In the genomic region with DNA sequence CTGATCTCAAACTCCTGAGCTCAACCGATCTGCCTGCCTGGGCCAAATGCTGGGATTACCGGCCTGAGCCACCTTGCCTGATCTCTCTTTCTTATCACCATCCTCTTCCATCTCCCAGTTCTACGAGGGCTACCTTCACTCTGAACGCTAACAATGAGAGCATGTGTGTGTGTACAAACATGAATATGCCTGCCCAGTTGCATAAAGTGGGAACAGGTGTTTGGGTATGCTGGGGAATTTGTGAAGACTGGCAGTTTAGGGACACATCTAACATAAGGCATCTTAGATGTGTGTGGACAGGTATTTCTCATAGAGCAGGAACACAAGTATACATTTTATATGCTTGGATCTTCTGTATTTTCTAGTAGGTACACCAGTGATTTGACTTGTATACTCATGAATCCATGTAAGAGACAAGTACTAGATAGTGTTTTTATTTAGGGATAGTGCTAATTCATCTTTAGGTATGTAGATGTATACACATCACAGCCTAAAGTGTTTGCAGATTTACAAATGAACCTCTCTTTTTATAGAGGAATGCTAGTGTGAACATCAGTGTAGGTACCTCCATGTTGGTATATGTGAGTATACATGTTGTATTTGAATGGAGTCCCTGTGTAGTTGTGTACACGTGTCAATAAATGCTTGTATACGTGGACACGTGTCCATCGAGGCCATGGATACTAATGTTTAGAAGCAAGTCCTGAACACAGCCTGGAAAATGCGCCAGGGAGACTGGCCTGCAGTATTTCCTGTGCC, we compare ENCODE assay signal across 2 cellular contexts.
TF ChIP-seq lines count a peak whose summit lies in the region.

No MANE protein-coding gene starts in this region.

TF ChIP-seq in A549, 52 proteins besides CTCF, POLR2A, EP300 and RAD21 (continued from another document):
- TF ChIP-seq, protein P1, sequence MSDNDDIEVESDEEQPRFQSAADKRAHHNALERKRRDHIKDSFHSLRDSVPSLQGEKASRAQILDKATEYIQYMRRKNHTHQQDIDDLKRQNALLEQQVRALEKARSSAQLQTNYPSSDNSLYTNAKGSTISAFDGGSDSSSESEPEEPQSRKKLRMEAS (IDR thresholded peaks at IDR 0.05) = no peak
- TF ChIP-seq GATA3 (IDR thresholded peaks at IDR 0.05; ENCODE audit: borderline replicate concordance) (no peak), RARB (CRISPR knock-in tag; IDR thresholded peaks at IDR 0.05) (no peak), ZFP36 (IDR thresholded peaks at IDR 0.05; ENCODE audit: borderline replicate concordance, partially characterized antibody) (no peak)

TF ChIP-seq in HCT116, 20 proteins besides CTCF, POLR2A, EP300 and RAD21 (continued from another document):
- no peak for TF ChIP-seq FOSL1 (IDR thresholded peaks at IDR 0.05; ENCODE audit: low read depth)
- TF ChIP-seq SIN3A (IDR thresholded peaks at IDR 0.05; ENCODE audit: low read depth) = no peak
- no peak for TF ChIP-seq REST (IDR thresholded peaks at IDR 0.05; ENCODE audit: low read depth)
- no peak for TF ChIP-seq CEBPB (IDR thresholded peaks at IDR 0.05; ENCODE audit: low read depth)
- TF ChIP-seq, protein P1 (IDR thresholded peaks at IDR 0.05) = peak; percentile 72
- no peak for TF ChIP-seq YY1 (IDR thresholded peaks at IDR 0.05; ENCODE audit: extremely low read depth, insufficient replicate concordance, low read depth, low read length)
